Comparison of ENCODE assay signal across 8 cellular contexts in genomic region chr3:186108106-186108940, GRCh38. TPM values are rescaled to one million over a fixed set of nuclear protein-coding genes. Genes with fewer than 3 reads are reported as not detected.
DNase-seq lines count a peak whose midpoint lies in the region; ATAC-seq and TF ChIP-seq lines count a peak whose summit lies in the region.

No MANE protein-coding gene starts in this region.

- no peak for ATAC-seq in activated T-cell treated with anti-CD3 and anti-CD28 coated beads, Interleukin-2, amount 50 U/mL, for 4 hours
- no peak for ATAC-seq in HG03442 (IDR thresholded peaks at IDR 0.05; ENCODE audit: unreplicated experiment)

- no peaks in the 10 kb centered on the region for H3K36me3 ChIP-seq in neural cell (ENCODE audit: insufficient read depth, low read length)

- H3K9ac ChIP-seq in neural cell (ENCODE audit: low read length), result peak overlapping the region; percentile 67

- no peaks in the 10 kb centered on the region for H3K36me3 Mint-ChIP-seq in activated T-cell treated with anti-CD3 and anti-CD28 coated beads, Interleukin-2, amount 50 U/mL, for 4 hours (ENCODE audit: insufficient read depth)

- H3K27ac ChIP-seq in neural cell (ENCODE audit: low read length), result no peak overlapping the region

- no peak for TF ChIP-seq RAD21 in neural cell (conservative IDR thresholded peaks at IDR 0.05)

- no peaks in the 10 kb centered on the region for H3K9me3 Mint-ChIP-seq in activated T-cell treated with anti-CD3 and anti-CD28 coated beads, Interleukin-2, amount 50 U/mL, for 4 hours

- no peaks in the 10 kb centered on the region for H3K9me3 ChIP-seq in neural cell (ENCODE audit: low read length)

- H3K9me2 ChIP-seq in neural cell (ENCODE audit: insufficient read depth, low read length), result no peaks in the 10 kb centered on the region

- TF ChIP-seq CTCF in fibroblast of villous mesenchyme (IDR thresholded peaks at IDR 0.05; ENCODE audit: insufficient read depth, low read depth, low read length) (no peak), neural cell (IDR thresholded peaks at IDR 0.05; ENCODE audit: poor library complexity, severe bottlenecking) (no peak)

- H3F3A ChIP-seq in neural cell (ENCODE audit: insufficient read depth, low read length, poor library complexity, severe bottlenecking), result no peaks in the 10 kb centered on the region

- H3K4me3 Mint-ChIP-seq in activated T-cell treated with anti-CD3 and anti-CD28 coated beads, Interleukin-2, amount 50 U/mL, for 4 hours, result peak overlapping the region; percentile 74

- DNase-seq in NCI-H82 (lab: John Stamatoyannopoulos, UW) (peak; percentile 52), NCI-H82 treated with DMSO at 0.1 percent for 48 hours (lab: John Stamatoyannopoulos, UW; ENCODE audit: unreplicated experiment) (no peak), NCI-H146 treated with DMSO at 0.1 percent for 48 hours (lab: John Stamatoyannopoulos, UW; ENCODE audit: unreplicated experiment) (peak; percentile 17), fibroblast of villous mesenchyme (ENCODE audit: low read depth) (peak; percentile 71), NCI-H187 (lab: John Stamatoyannopoulos, UW) (no peak)
- no peak for DNase-seq in activated T-cell treated with anti-CD3 and anti-CD28 coated beads, Interleukin-2, amount 50 U/mL, for 4 hours

- peak overlapping the region; percentile 17 for H2AFZ ChIP-seq in neural cell (ENCODE audit: low read depth, low read length)

- H3K79me2 ChIP-seq in neural cell (replicated peaks; ENCODE audit: insufficient read depth, low read length), result no peaks in the 10 kb centered on the region

- peaks cover 47% of the 10 kb centered on the region for H3K27me3 ChIP-seq in neural cell (ENCODE audit: insufficient read depth, low read depth, low read length)

- H4K20me1 ChIP-seq in neural cell (ENCODE audit: insufficient read depth), result no peaks in the 10 kb centered on the region

- H3K4me3 ChIP-seq in fibroblast of villous mesenchyme (ENCODE audit: low read depth, low read length) (peak overlapping the region; percentile 95), neural cell (ENCODE audit: low read length) (peak overlapping the region; percentile 81)

- peaks cover 83% of the 10 kb centered on the region for H3K27me3 Mint-ChIP-seq in activated T-cell treated with anti-CD3 and anti-CD28 coated beads, Interleukin-2, amount 50 U/mL, for 4 hours (ENCODE audit: low read depth)

- H3K4me1 Mint-ChIP-seq in activated T-cell treated with anti-CD3 and anti-CD28 coated beads, Interleukin-2, amount 50 U/mL, for 4 hours (ENCODE audit: low read depth), result peaks cover 35% of the 10 kb centered on the region

- H3K4me2 ChIP-seq in neural cell (ENCODE audit: low read length), result peak overlapping the region; percentile 90

- no peak for TF ChIP-seq EP300 in neural cell (conservative IDR thresholded peaks at IDR 0.05; ENCODE audit: poor library complexity, severe bottlenecking)

TF ChIP-seq in neural cell, 6 proteins besides CTCF, POLR2A, EP300 and RAD21:
- TF ChIP-seq EZH2 (IDR thresholded peaks at IDR 0.05; ENCODE audit: borderline replicate concordance, insufficient read depth, low read length, poor library complexity, severe bottlenecking) (no peak), SMC3 (conservative IDR thresholded peaks at IDR 0.05; ENCODE audit: poor library complexity) (no peak), TAF1 (IDR thresholded peaks at IDR 0.05; ENCODE audit: low read depth) (no peak), MXI1 (conservative IDR thresholded peaks at IDR 0.05; ENCODE audit: poor library complexity, severe bottlenecking) (no peak), POLR2AphosphoS5 (IDR thresholded peaks at IDR 0.05) (no peak), REST (IDR thresholded peaks at IDR 0.05; ENCODE audit: borderline replicate concordance) (peak; percentile 13)

RNA-seq across cellular contexts. Expression of gene ETV5, which starts 0.6 kb away (rescaled TPM):
- total RNA-seq in activated T-cell treated with anti-CD3 and anti-CD28 coated beads, Interleukin-2, amount 50 U/mL, for 4 hours, result 1 to 10 TPM in 1 of 3 donors, under 1 TPM in 2; 0.66 to 1.2 (median 0.81) TPM
- 43.8 and 54.8 TPM in 2 replicates for total RNA-seq in fibroblast of villous mesenchyme
- polyA plus RNA-seq in neural cell, result 0.30 and 6.1 TPM in 2 replicates
- polyA minus RNA-seq in neural cell, result 0.97 and 3.5 TPM in 2 replicates

Comparison
In these comparisons a context has a peak if more than half of its experiments do, and no peak if none do; other contexts are left out.
1. DNase-seq: peak in NCI-H82 (single experiment), NCI-H146 treated with DMSO at 0.1 percent for 48 hours (single experiment) and fibroblast of villous mesenchyme (single experiment); none in NCI-H82 treated with DMSO at 0.1 percent for 48 hours (single experiment), activated T-cell treated with anti-CD3 and anti-CD28 coated beads, Interleukin-2, amount 50 U/mL, for 4 hours (single experiment) and NCI-H187 (0 of 2).
2. RNA of gene ETV5, which starts 0.6 kb away (total RNA-seq): 43.8 to 54.8 TPM in fibroblast of villous mesenchyme; 0.66 to 1.2 TPM in activated T-cell treated with anti-CD3 and anti-CD28 coated beads, Interleukin-2, amount 50 U/mL, for 4 hours; every median in the first group is over 10 times any median in the second.